Comparison of ENCODE assay signal across 9 cellular contexts in genomic region chr7:127667017-127667670, GRCh38. TPM values are rescaled to one million over a fixed set of nuclear protein-coding genes. Genes with fewer than 3 reads are reported as not detected.
A peak's percentile ranks its signal among the peaks of the same experiment; 100 is the strongest.
DNase-seq lines count a peak whose midpoint lies in the region; ATAC-seq, FAIRE-seq and TF ChIP-seq lines count a peak whose summit lies in the region.
"Had no signal": no experiment of that assay in that cellular context is flagged by ENCODE, and none has a peak within 500 bp of the region (broad histone marks: within the 10 kb centered on the region; RNA-seq: fewer than 3 reads in every experiment).

No MANE protein-coding gene starts in this region.

- H3K36me3 Mint-ChIP-seq in mesothelial cell of epicardium: peaks cover 18% of the 10 kb centered on the region

- in situ Hi-C loops in GM12878 (cut with MboI): no loop called here

- RAD21 ChIA-PET in GM12878 (lab: Charles Lee; ENCODE audit: unreplicated experiment): interaction anchor here (1.1 kb wide), 1 partner anchor 9 kb away, joined by 3 read pairs; no protein-coding TSS in a partner anchor

- no peaks in the 10 kb centered on the region for H3K9me3 ChIP-seq in GM12878 (replicated peaks; ENCODE audit: control insufficient read depth, insufficient read depth, low read length)
- H3K9me3 ChIP-seq in osteoblast (ENCODE audit: low read depth, low read length): no peaks in the 10 kb centered on the region
- H3K9me3 ChIP-seq in body of pancreas: no peaks in the 10 kb centered on the region
- H3K9me3 ChIP-seq in prostate gland: no peaks in the 10 kb centered on the region
- H3K9me3 ChIP-seq: MG63 had no signal

- TF ChIP-seq EP300 in GM12878 (IDR thresholded peaks at IDR 0.05; ENCODE audit: borderline replicate concordance in 1 of 2, control insufficient read depth in 1 of 2, low read depth in 2 of 2, low read length in 2 of 2): no peak

- no peaks in the 10 kb centered on the region for H3K27me3 Mint-ChIP-seq in mesothelial cell of epicardium (ENCODE audit: low read depth)

- H4K20me1 ChIP-seq in GM12878 (ENCODE audit: control insufficient read depth, insufficient read depth): peaks cover 9% of the 10 kb centered on the region
- H4K20me1 ChIP-seq in osteoblast (ENCODE audit: insufficient read depth, low read length): peaks cover 39% of the 10 kb centered on the region

- TF ChIP-seq CTCF in GM12878 (IDR thresholded peaks at IDR 0.05 in 2 of 3, conservative IDR thresholded peaks at IDR 0.05 in 1 of 3; ENCODE audit: control insufficient read depth in 2 of 3, extremely low read depth in 1 of 3, insufficient read depth in 1 of 3, low read depth in 3 of 3, low read length in 3 of 3) (no peak), osteoblast (IDR thresholded peaks at IDR 0.05; ENCODE audit: extremely low read depth, low read depth, low read length) (no peak), mesothelial cell of epicardium (IDR thresholded peaks at IDR 0.05; ENCODE audit: unreplicated experiment) (no peak), body of pancreas (IDR thresholded peaks at IDR 0.05) (no peak), prostate gland (IDR thresholded peaks at IDR 0.05) (no peak)

- H3K27me3 ChIP-seq in GM12878 (replicated peaks in 1 of 2; ENCODE audit: control insufficient read depth in 2 of 2, insufficient read depth in 2 of 2, low read length in 1 of 2) (no peaks in the 10 kb centered on the region), osteoblast (ENCODE audit: insufficient read depth, low read length) (no peaks in the 10 kb centered on the region), body of pancreas (no peaks in the 10 kb centered on the region), prostate gland (replicated peaks; ENCODE audit: insufficient read depth) (no peaks in the 10 kb centered on the region)
- H3K27me3 ChIP-seq: MG63 had no signal

- H3K79me2 ChIP-seq in GM12878 (ENCODE audit: control insufficient read depth, insufficient read depth, low read length) (peaks cover 89% of the 10 kb centered on the region), osteoblast (ENCODE audit: insufficient read depth, low read length) (peaks cover 98% of the 10 kb centered on the region)

- H3K4me2 ChIP-seq in GM12878 (ENCODE audit: control insufficient read depth, insufficient read depth) (no peak overlapping the region), osteoblast (ENCODE audit: insufficient read depth, low read length) (peak overlapping the region; percentile 71)

- no peak for TF ChIP-seq RAD21 in GM12878 (IDR thresholded peaks at IDR 0.05; ENCODE audit: insufficient read depth, low read depth, low read length)

- no peak for FAIRE-seq in GM12878 (lab: Jason Lieb, UNC)

- no peak overlapping the region for H2AFZ ChIP-seq in GM12878 (ENCODE audit: control insufficient read depth, low read depth, low read length)
- H2AFZ ChIP-seq in osteoblast (ENCODE audit: low read length): no peak overlapping the region

- SMC1A ChIA-PET in GM12878 (lab: Charles Lee; ENCODE audit: uncharacterized antibody, unreplicated experiment): interaction anchor here (1.1 to 1.2 kb wide), 3 partner anchors 11 to 542 kb away, joined by 4 to 5 read pairs (median 4); no protein-coding TSS in a partner anchor

- 33% methylated on average over 3 of the region's 3 CpGs for WGBS in GM12878 (ENCODE audit: insufficient coverage, insufficient replicate concordance, low lambda C conversion rate, missing lambda C conversion rate)
- 64 to 71% methylated on average over 3 of the region's 3 CpGs for WGBS in body of pancreas, 2 donors
- WGBS in prostate gland: 84% methylated on average over 3 of the region's 3 CpGs

- intact Hi-C loops in GM12878 (cut with micrococcal nuclease; ENCODE audit: unreplicated experiment) (no loop called here), body of pancreas (cut with DNase I) (no loop called here), prostate gland (cut with DNase I) (no loop called here)

- no peaks in the 10 kb centered on the region for H3K9me3 Mint-ChIP-seq in mesothelial cell of epicardium
- H3K9me3 Mint-ChIP-seq: neural crest cell had no signal

- no TSS peak for BruUV-seq in GM12878 (replicated peaks; lab: Mats Ljungman, UMichigan)

- H3K27ac ChIP-seq in GM12878 (ENCODE audit: control insufficient read depth, insufficient read depth): no peak overlapping the region
- H3K27ac ChIP-seq in osteoblast (ENCODE audit: low read depth, low read length): peak overlapping the region; percentile 56
- no peak overlapping the region for H3K27ac ChIP-seq in body of pancreas
- no peak overlapping the region for H3K27ac ChIP-seq in prostate gland

- no peaks in the 10 kb centered on the region for H3K4me1 ChIP-seq in GM12878 (ENCODE audit: control insufficient read depth, insufficient read depth, low read length)
- H3K4me1 ChIP-seq in osteoblast (ENCODE audit: insufficient read depth, low read length): peaks cover 38% of the 10 kb centered on the region
- peaks cover 60% of the 10 kb centered on the region for H3K4me1 ChIP-seq in body of pancreas
- peaks cover 14% of the 10 kb centered on the region for H3K4me1 ChIP-seq in prostate gland (replicated peaks)

- POLR2A ChIA-PET in GM12878 (lab: Charles Lee): interaction anchor here (1.1 to 1.4 kb wide), 2 partner anchors 17 to 82 kb away, joined by 3 to 5 read pairs; partner anchors contain the start of gene GCC1

- CTCF ChIA-PET in GM12878 (lab: Yijun Ruan, JAX): interaction anchor here (0.7 to 1.0 kb wide), 3 partner anchors 41 to 126 kb away, joined by 3 to 4 read pairs (median 3); no protein-coding TSS in a partner anchor

- no peak overlapping the region for H3K9ac ChIP-seq in GM12878 (ENCODE audit: control insufficient read depth, insufficient read depth, low read length)

- H3K4me1 Mint-ChIP-seq in mesothelial cell of epicardium: peaks cover 4% of the 10 kb centered on the region

- H3K36me3 ChIP-seq in GM12878 (ENCODE audit: control insufficient read depth in 2 of 2, insufficient read depth in 2 of 2, low read length in 1 of 2) (peaks cover 5 to 19% of the 10 kb centered on the region in 2 experiments; a peak in 3 of 4 replicates), osteoblast (ENCODE audit: insufficient read depth, low read length) (no peaks in the 10 kb centered on the region), body of pancreas (replicated peaks in 1 of 2; ENCODE audit: insufficient read depth in 1 of 2, low read depth in 2 of 2) (no peaks in the 10 kb centered on the region), prostate gland (no peaks in the 10 kb centered on the region)

- ATAC-seq in GM18868 (IDR thresholded peaks at IDR 0.05; ENCODE audit: unreplicated experiment) (peak; percentile 73), HG03565 (IDR thresholded peaks at IDR 0.05; ENCODE audit: unreplicated experiment) (peak; percentile 62), GM12878 (peak; percentile 52), body of pancreas (no peak)

- H3K4me3 ChIP-seq in GM12878 (no peak overlapping the region), osteoblast (ENCODE audit: insufficient read depth, low read length) (peak overlapping the region; percentile 2), body of pancreas (no peak overlapping the region), prostate gland (no peak overlapping the region)
- H3K4me3 ChIP-seq: MG63 had no signal

- DNase-seq in GM12878 (ENCODE audit: low read depth, low spot score) (no peak), osteoblast (ENCODE audit: insufficient read length, low spot score, missing footprints) (peak; percentile 84), mesothelial cell of epicardium (ENCODE audit: low spot score in 2 of 2, unreplicated experiment in 2 of 2) (no peak), body of pancreas (no peak), prostate gland (ENCODE audit: low spot score) (no peak)
- DNase-seq: MG63 had no signal

- H3K4me3 Mint-ChIP-seq in mesothelial cell of epicardium: no peak overlapping the region
- H3K4me3 Mint-ChIP-seq: neural crest cell had no signal

- H3K27ac Mint-ChIP-seq in mesothelial cell of epicardium: no peak overlapping the region

- TF ChIP-seq POLR2A in GM12878 (IDR thresholded peaks at IDR 0.05; ENCODE audit: low read depth, low read length) (no peak), body of pancreas (IDR thresholded peaks at IDR 0.05) (no peak), prostate gland (IDR thresholded peaks at IDR 0.05) (no peak)

RNA-seq across cellular contexts. Expression of gene SND1, which starts 15.2 kb away (rescaled TPM):
- 424 and 437 TPM in 2 replicates for total RNA-seq in GM12878 (2013; cell fraction: nucleolus; rRNA removed)
- total RNA-seq in GM12878 (2014; rRNA removed): 172 and 173 TPM in 2 replicates
- total RNA-seq in GM12878 (2014; rRNA removed; fragmentation: Illumina TruSeq; extraction: Trizol): 137 and 139 TPM in 2 replicates
- 269 and 270 TPM in 2 replicates for total RNA-seq in GM12878 (2021)
- 112 TPM for polyA plus RNA-seq in GM12878 (2011; ENCODE audit: low read depth)
- 130 and 139 TPM in 2 replicates for polyA plus RNA-seq in GM12878 (2011; rRNA removed)
- 129 and 148 TPM in 2 replicates for polyA plus RNA-seq in GM12878 (2011; cell fraction: cytosol; rRNA removed)
- polyA plus RNA-seq in GM12878 (2011; cell fraction: nucleus; rRNA removed): 132 and 140 TPM in 2 replicates
- polyA plus RNA-seq in GM12878 (2012): 186 and 194 TPM in 2 replicates
- 152 and 163 TPM in 2 replicates for polyA plus RNA-seq in GM12878 (2014; fragmentation: Illumina TruSeq; extraction: Trizol)
- 10 to 100 TPM; 52.4 to 70.0 TPM for polyA plus RNA-seq in GM12878 (2014; fragmentation: Nextera tagmentation; extraction: Ambion mirVana)
- 138 and 161 TPM in 2 replicates for polyA plus RNA-seq in GM12878 (2014; rRNA removed)
- 100 to 1,000 TPM; 214 to 230 TPM for polyA plus RNA-seq in GM12878 (2016; fragmentation: Nextera tagmentation; extraction: Ambion mirVana)
- 228 and 274 TPM in 2 replicates for polyA minus RNA-seq in GM12878 (2011; rRNA and poly(A)+ RNA removed)
- polyA minus RNA-seq in GM12878 (2011; cell fraction: cytosol; rRNA and poly(A)+ RNA removed): 87.9 and 101 TPM in 2 replicates
- polyA minus RNA-seq in GM12878 (2011; cell fraction: nucleus; rRNA and poly(A)+ RNA removed): 129 and 207 TPM in 2 replicates
- total RNA-seq in osteoblast: 245 and 257 TPM in 2 replicates
- total RNA-seq in mesothelial cell of epicardium: 205 to 211 TPM (median 208 TPM) in 3 replicates
- 100 to 1,000 TPM; 146 to 155 TPM for total RNA-seq in body of pancreas
- 100 to 1,000 TPM; 175 to 190 TPM for total RNA-seq in prostate gland

RNA-seq across cellular contexts. Expression of gene PAX4, which starts 49.2 kb away (rescaled TPM):
- not detected in 2 replicates for total RNA-seq in GM12878 (2013; cell fraction: nucleolus; rRNA removed)
- total RNA-seq in GM12878 (2014; rRNA removed): not detected in 2 replicates
- not detected in 2 replicates for total RNA-seq in GM12878 (2014; rRNA removed; fragmentation: Illumina TruSeq; extraction: Trizol)
- total RNA-seq in GM12878 (2021): not detected in 2 replicates
- not detected for polyA plus RNA-seq in GM12878 (2011; ENCODE audit: low read depth)
- 0.14 and 0.27 TPM in 2 replicates for polyA plus RNA-seq in GM12878 (2011; rRNA removed)
- polyA plus RNA-seq in GM12878 (2011; cell fraction: cytosol; rRNA removed): 0.28 and 0.40 TPM in 2 replicates
- 2.4 and 3.0 TPM in 2 replicates for polyA plus RNA-seq in GM12878 (2011; cell fraction: nucleus; rRNA removed)
- polyA plus RNA-seq in GM12878 (2012): not detected in 2 replicates
- not detected in 2 replicates for polyA plus RNA-seq in GM12878 (2014; fragmentation: Illumina TruSeq; extraction: Trizol)
- not detected for polyA plus RNA-seq in GM12878 (2014; fragmentation: Nextera tagmentation; extraction: Ambion mirVana)
- not detected in 2 replicates for polyA plus RNA-seq in GM12878 (2014; rRNA removed)
- polyA plus RNA-seq in GM12878 (2016; fragmentation: Nextera tagmentation; extraction: Ambion mirVana): not detected
- 0.37 and 0.46 TPM in 2 replicates for polyA minus RNA-seq in GM12878 (2011; rRNA and poly(A)+ RNA removed)
- polyA minus RNA-seq in GM12878 (2011; cell fraction: cytosol; rRNA and poly(A)+ RNA removed): not detected in 2 replicates
- 0.36 and 0.57 TPM in 2 replicates for polyA minus RNA-seq in GM12878 (2011; cell fraction: nucleus; rRNA and poly(A)+ RNA removed)
- total RNA-seq in osteoblast: not detected in 2 replicates
- total RNA-seq in mesothelial cell of epicardium: not detected in 3 replicates
- total RNA-seq in body of pancreas: not detected
- not detected for total RNA-seq in prostate gland
- total RNA-seq: neural crest cell had no signal
